ENCODE assay signal across 8 cellular contexts in genomic region chr7:17144313-17144712, GRCh38.
A peak's percentile ranks its signal among the peaks of the same experiment; 100 is the strongest.
DNase-seq lines count a peak whose midpoint lies in the region; ATAC-seq, FAIRE-seq and TF ChIP-seq lines count a peak whose summit lies in the region.

No MANE protein-coding gene starts in this region.

- peaks cover 0 to 7% of the 10 kb centered on the region in 2 donors for H3K4me1 ChIP-seq in ascending aorta

- peak; percentile 76 for DNase-seq in activated naive CD4-positive, alpha-beta T cell treated with Interleukin-2 at 50 U/mL for 16 hours
- no peak for DNase-seq in activated naive CD4-positive, alpha-beta T cell (lab: John Stamatoyannopoulos, UW)
- peak; percentile 12 for DNase-seq in activated CD8-positive, alpha-beta memory T cell treated with anti-CD3 and anti-CD28 coated beads, Interleukin-2, amount 50 U/mL, for 1 hour (ENCODE audit: extremely low read depth)
- DNase-seq in kidney tubule cell (ENCODE audit: low spot score) (peak; percentile 26), urothelium cell line (ENCODE audit: low spot score) (peak; percentile 37), KG1 (lab: John Stamatoyannopoulos, UW) (no peak), ascending aorta (ENCODE audit: low spot score in 2 of 2) (no peak)

- FAIRE-seq in urothelium cell line (lab: Jason Lieb, UNC), result no peak

- H3K36me3 ChIP-seq in ascending aorta, result no peaks in the 10 kb centered on the region

- TF ChIP-seq CTCF in ascending aorta (IDR thresholded peaks at IDR 0.05), result no peak

- intact Hi-C loops in ascending aorta (cut with DNase I), result loop anchor here (10.0 kb wide), 1 partner anchor 150 kb away; the partner anchor contains the start of gene AHR

- no peak overlapping the region for H3K4me3 ChIP-seq in ascending aorta

- H3K27ac ChIP-seq in ascending aorta, result no peak overlapping the region

- ATAC-seq in GM21515 (IDR thresholded peaks at IDR 0.05; ENCODE audit: unreplicated experiment), result no peak

- H3K9me3 ChIP-seq in ascending aorta, result no peaks in the 10 kb centered on the region

- H3K27me3 ChIP-seq in ascending aorta, result no peaks in the 10 kb centered on the region

Comparison
In these comparisons a context has a peak if more than half of its experiments do, and no peak if none do; other contexts are left out.
1. DNase-seq: peak in activated naive CD4-positive, alpha-beta T cell treated with Interleukin-2 at 50 U/mL for 16 hours (single experiment), activated CD8-positive, alpha-beta memory T cell treated with anti-CD3 and anti-CD28 coated beads, Interleukin-2, amount 50 U/mL, for 1 hour (single experiment), kidney tubule cell (single experiment) and urothelium cell line (single experiment); none in activated naive CD4-positive, alpha-beta T cell (0 of 4), KG1 (single experiment) and ascending aorta (0 of 2).